ENCODE assay signal across 25 cellular contexts in the genomic region with DNA sequence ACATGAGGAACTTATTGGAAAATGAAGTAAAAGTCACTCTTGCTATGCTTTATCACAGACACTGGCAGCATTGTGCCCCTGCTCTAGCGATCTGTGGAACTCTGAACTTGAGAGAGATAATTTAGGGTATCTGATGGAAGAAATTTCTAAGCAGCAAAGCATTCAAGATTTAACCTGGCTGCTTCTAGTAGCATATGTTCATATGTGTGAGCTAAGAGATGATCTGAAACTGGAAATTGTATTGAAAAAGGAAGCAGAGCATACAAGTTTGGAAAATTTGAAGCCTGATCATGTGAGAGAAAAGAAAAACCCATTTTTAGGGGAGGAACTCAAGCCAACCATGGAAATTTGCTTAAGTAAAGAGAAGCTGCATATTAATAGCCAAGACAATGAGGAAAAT.
"Had no signal": no experiment of that assay in that cellular context is flagged by ENCODE, and none has a peak within 500 bp of the region (broad histone marks: within the 10 kb centered on the region; RNA-seq: fewer than 3 reads in every experiment).

No MANE protein-coding gene starts in this region.

- H3K4me3 ChIP-seq: colonic mucosa, esophagus squamous epithelium, gastrocnemius medialis, heart right ventricle, left lung, lower lobe of right lung had no signal

- H3K27me3 ChIP-seq: colonic mucosa, esophagus squamous epithelium, gastrocnemius medialis, heart right ventricle, left lung had no signal

- DNase-seq: colonic mucosa; cortex of kidney; effector CD8-positive, alpha-beta T cell; effector memory CD8-positive, alpha-beta T cell; endodermal cell; erythroblast; esophagus squamous epithelium; foreskin fibroblast; foreskin melanocyte; gastrocnemius medialis; glutamatergic neuron; head of caudate nucleus; heart right ventricle; hippocampal formation; left cardiac atrium; left lung; left ventricle myocardium superior; lower lobe of right lung; mesenchymal stem cell; midbrain had no signal

- H3K4me1 ChIP-seq: colonic mucosa, esophagus squamous epithelium, gastrocnemius medialis, heart right ventricle, left lung, lower lobe of right lung had no signal

- H3K9me3 ChIP-seq: colonic mucosa, gastrocnemius medialis had no signal

- ATAC-seq: effector memory CD8-positive, alpha-beta T cell; esophagus mucosa; gastrocnemius medialis; heart right ventricle; left cardiac atrium; left lung; left ventricle myocardium superior; lower lobe of right lung had no signal

- H3K27ac ChIP-seq: colonic mucosa, epithelial cell of prostate, esophagus squamous epithelium, gastrocnemius medialis, heart right ventricle, left lung, lower lobe of right lung had no signal

- FAIRE-seq: endometrium, islet of Langerhans, keratinocyte had no signal

- H3K36me3 ChIP-seq: colonic mucosa, esophagus squamous epithelium, gastrocnemius medialis, heart right ventricle, left lung, lower lobe of right lung had no signal
